Comparison of ENCODE assay signal across 1 cellular context in the genomic region with DNA sequence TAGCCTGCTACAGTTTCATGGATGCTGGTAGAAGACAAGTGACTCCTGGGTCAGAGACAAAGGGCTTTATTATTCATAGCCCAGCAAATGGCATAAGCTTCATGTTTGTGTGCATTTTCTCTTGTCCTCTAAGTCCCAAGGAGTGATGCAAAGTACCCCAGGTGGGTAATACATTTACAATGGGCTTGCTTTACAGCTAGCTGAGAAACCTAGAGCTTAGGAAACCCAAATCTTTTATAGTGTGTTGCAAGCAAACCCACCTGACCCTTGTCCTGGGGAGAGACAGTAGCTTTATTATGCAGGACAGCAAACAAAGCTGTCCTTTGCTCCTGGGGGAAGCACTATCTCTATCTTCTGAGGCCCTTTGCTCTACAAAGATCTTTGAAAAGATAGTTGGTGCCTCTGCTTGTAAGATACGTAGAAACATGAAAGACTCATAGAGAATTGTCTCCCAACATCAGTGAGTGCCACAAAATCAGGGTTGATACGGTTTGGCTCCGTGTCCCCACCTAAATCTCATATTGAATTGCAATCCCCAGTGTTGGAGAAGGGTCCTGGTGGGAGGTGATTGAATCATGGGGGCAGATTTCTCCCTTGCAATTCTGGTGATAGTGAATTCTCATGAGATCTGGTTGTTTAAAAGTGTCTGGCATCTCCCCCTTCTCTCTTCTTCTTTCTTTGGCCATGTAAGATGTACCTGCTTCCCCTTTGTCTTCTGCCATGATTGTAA.
TF ChIP-seq lines count a peak whose summit lies in the region.

No MANE protein-coding gene starts in this region.

TF ChIP-seq in HepG2, 621 proteins besides CTCF, POLR2A, EP300 and RAD21 (continued from another document and continues in another):
- TF ChIP-seq GFI1 (CRISPR knock-in tag; IDR thresholded peaks at IDR 0.05; ENCODE audit: borderline replicate concordance): peak; percentile 86
- TF ChIP-seq MAF1 (CRISPR knock-in tag; IDR thresholded peaks at IDR 0.05; ENCODE audit: borderline replicate concordance): no peak
- TF ChIP-seq ZMYM2 (CRISPR knock-in tag; IDR thresholded peaks at IDR 0.05): no peak
- TF ChIP-seq, protein P1, sequence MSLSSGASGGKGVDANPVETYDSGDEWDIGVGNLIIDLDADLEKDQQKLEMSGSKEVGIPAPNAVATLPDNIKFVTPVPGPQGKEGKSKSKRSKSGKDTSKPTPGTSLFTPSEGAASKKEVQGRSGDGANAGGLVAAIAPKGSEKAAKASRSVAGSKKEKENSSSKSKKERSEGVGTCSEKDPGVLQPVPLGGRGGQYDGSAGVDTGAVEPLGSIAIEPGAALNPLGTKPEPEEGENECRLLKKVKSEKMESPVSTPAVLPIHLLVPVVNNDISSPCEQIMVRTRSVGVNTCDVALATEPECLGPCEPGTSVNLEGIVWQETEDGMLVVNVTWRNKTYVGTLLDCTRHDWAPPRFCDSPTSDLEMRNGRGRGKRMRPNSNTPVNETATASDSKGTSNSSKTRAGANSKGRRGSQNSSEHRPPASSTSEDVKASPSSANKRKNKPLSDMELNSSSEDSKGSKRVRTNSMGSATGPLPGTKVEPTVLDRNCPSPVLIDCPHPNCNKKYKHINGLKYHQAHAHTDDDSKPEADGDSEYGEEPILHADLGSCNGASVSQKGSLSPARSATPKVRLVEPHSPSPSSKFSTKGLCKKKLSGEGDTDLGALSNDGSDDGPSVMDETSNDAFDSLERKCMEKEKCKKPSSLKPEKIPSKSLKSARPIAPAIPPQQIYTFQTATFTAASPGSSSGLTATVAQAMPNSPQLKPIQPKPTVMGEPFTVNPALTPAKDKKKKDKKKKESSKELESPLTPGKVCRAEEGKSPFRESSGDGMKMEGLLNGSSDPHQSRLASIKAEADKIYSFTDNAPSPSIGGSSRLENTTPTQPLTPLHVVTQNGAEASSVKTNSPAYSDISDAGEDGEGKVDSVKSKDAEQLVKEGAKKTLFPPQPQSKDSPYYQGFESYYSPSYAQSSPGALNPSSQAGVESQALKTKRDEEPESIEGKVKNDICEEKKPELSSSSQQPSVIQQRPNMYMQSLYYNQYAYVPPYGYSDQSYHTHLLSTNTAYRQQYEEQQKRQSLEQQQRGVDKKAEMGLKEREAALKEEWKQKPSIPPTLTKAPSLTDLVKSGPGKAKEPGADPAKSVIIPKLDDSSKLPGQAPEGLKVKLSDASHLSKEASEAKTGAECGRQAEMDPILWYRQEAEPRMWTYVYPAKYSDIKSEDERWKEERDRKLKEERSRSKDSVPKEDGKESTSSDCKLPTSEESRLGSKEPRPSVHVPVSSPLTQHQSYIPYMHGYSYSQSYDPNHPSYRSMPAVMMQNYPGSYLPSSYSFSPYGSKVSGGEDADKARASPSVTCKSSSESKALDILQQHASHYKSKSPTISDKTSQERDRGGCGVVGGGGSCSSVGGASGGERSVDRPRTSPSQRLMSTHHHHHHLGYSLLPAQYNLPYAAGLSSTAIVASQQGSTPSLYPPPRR (CRISPR knock-in tag; IDR thresholded peaks at IDR 0.05; ENCODE audit: borderline replicate concordance): peak; percentile 61; the same call in 1 of the 2 replicates
- peak; percentile 48; the same call in 1 of the 2 replicates for TF ChIP-seq SAP130 (CRISPR knock-in tag; IDR thresholded peaks at IDR 0.05; ENCODE audit: low read depth)
- TF ChIP-seq ZNF12 (CRISPR knock-in tag; IDR thresholded peaks at IDR 0.05): peak; percentile 65; the same call in 1 of the 2 replicates
- no peak for TF ChIP-seq ZFP36L1 (CRISPR knock-in tag; IDR thresholded peaks at IDR 0.05)
- TF ChIP-seq, protein P2, sequence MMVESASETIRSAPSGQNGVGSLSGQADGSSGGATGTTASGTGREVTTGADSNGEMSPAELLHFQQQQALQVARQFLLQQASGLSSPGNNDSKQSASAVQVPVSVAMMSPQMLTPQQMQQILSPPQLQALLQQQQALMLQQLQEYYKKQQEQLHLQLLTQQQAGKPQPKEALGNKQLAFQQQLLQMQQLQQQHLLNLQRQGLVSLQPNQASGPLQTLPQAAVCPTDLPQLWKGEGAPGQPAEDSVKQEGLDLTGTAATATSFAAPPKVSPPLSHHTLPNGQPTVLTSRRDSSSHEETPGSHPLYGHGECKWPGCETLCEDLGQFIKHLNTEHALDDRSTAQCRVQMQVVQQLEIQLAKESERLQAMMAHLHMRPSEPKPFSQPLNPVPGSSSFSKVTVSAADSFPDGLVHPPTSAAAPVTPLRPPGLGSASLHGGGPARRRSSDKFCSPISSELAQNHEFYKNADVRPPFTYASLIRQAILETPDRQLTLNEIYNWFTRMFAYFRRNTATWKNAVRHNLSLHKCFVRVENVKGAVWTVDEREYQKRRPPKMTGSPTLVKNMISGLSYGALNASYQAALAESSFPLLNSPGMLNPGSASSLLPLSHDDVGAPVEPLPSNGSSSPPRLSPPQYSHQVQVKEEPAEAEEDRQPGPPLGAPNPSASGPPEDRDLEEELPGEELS (CRISPR knock-in tag; IDR thresholded peaks at IDR 0.05): peak; percentile 89
- TF ChIP-seq PCBP2 (optimal IDR thresholded peaks at IDR 0.05; ENCODE audit: low read depth, low read length, poor library complexity, severe bottlenecking): no peak
- peak; percentile 95 for TF ChIP-seq HMG20A (CRISPR knock-in tag; IDR thresholded peaks at IDR 0.05; ENCODE audit: borderline replicate concordance)
- TF ChIP-seq, protein P3, sequence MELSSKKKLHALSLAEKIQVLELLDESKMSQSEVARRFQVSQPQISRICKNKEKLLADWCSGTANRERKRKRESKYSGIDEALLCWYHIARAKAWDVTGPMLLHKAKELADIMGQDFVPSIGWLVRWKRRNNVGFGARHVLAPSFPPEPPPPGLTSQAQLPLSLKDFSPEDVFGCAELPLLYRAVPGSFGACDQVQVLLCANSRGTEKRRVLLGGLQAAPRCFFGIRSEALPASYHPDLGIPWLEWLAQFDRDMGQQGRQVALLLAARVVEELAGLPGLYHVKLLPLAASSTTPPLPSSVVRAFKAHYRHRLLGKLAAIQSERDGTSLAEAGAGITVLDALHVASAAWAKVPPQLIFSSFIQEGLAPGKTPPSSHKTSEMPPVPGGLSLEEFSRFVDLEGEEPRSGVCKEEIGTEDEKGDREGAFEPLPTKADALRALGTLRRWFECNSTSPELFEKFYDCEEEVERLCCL (CRISPR knock-in tag; IDR thresholded peaks at IDR 0.05; ENCODE audit: borderline replicate concordance): no peak
- TF ChIP-seq, protein P4, sequence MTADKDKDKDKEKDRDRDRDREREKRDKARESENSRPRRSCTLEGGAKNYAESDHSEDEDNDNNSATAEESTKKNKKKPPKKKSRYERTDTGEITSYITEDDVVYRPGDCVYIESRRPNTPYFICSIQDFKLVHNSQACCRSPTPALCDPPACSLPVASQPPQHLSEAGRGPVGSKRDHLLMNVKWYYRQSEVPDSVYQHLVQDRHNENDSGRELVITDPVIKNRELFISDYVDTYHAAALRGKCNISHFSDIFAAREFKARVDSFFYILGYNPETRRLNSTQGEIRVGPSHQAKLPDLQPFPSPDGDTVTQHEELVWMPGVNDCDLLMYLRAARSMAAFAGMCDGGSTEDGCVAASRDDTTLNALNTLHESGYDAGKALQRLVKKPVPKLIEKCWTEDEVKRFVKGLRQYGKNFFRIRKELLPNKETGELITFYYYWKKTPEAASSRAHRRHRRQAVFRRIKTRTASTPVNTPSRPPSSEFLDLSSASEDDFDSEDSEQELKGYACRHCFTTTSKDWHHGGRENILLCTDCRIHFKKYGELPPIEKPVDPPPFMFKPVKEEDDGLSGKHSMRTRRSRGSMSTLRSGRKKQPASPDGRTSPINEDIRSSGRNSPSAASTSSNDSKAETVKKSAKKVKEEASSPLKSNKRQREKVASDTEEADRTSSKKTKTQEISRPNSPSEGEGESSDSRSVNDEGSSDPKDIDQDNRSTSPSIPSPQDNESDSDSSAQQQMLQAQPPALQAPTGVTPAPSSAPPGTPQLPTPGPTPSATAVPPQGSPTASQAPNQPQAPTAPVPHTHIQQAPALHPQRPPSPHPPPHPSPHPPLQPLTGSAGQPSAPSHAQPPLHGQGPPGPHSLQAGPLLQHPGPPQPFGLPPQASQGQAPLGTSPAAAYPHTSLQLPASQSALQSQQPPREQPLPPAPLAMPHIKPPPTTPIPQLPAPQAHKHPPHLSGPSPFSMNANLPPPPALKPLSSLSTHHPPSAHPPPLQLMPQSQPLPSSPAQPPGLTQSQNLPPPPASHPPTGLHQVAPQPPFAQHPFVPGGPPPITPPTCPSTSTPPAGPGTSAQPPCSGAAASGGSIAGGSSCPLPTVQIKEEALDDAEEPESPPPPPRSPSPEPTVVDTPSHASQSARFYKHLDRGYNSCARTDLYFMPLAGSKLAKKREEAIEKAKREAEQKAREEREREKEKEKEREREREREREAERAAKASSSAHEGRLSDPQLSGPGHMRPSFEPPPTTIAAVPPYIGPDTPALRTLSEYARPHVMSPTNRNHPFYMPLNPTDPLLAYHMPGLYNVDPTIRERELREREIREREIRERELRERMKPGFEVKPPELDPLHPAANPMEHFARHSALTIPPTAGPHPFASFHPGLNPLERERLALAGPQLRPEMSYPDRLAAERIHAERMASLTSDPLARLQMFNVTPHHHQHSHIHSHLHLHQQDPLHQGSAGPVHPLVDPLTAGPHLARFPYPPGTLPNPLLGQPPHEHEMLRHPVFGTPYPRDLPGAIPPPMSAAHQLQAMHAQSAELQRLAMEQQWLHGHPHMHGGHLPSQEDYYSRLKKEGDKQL (CRISPR knock-in tag; IDR thresholded peaks at IDR 0.05; ENCODE audit: low read depth): peak; percentile 43; the same call in 1 of the 2 replicates
- TF ChIP-seq ZNF543 (CRISPR knock-in tag; IDR thresholded peaks at IDR 0.05): peak; percentile 72; the same call in 1 of the 2 replicates
- peak; percentile 67; the same call in 1 of the 2 replicates for TF ChIP-seq ZNF317 (CRISPR knock-in tag; IDR thresholded peaks at IDR 0.05)
- TF ChIP-seq ZNF225 (CRISPR knock-in tag; IDR thresholded peaks at IDR 0.05): no peak
- TF ChIP-seq ISL2 (CRISPR knock-in tag; IDR thresholded peaks at IDR 0.05): peak; percentile 96
- no peak for TF ChIP-seq SETDB1 (CRISPR knock-in tag; IDR thresholded peaks at IDR 0.05; ENCODE audit: borderline replicate concordance)
- TF ChIP-seq HDAC1 (CRISPR knock-in tag; IDR thresholded peaks at IDR 0.05): peak; percentile 87
- TF ChIP-seq THAP11 (CRISPR knock-in tag; IDR thresholded peaks at IDR 0.05): peak; percentile 43; the same call in 1 of the 2 replicates
- TF ChIP-seq ZNF510 (CRISPR knock-in tag; IDR thresholded peaks at IDR 0.05; ENCODE audit: low read depth): no peak
- peak; percentile 82 for TF ChIP-seq RARA (CRISPR knock-in tag; IDR thresholded peaks at IDR 0.05)
- TF ChIP-seq CHCHD3 (CRISPR knock-in tag; IDR thresholded peaks at IDR 0.05): no peak
- TF ChIP-seq IRF2 (CRISPR knock-in tag; IDR thresholded peaks at IDR 0.05): peak; percentile 64; the same call in 1 of the 2 replicates
- TF ChIP-seq RORA (CRISPR knock-in tag; IDR thresholded peaks at IDR 0.05): no peak
- TF ChIP-seq, protein P5, sequence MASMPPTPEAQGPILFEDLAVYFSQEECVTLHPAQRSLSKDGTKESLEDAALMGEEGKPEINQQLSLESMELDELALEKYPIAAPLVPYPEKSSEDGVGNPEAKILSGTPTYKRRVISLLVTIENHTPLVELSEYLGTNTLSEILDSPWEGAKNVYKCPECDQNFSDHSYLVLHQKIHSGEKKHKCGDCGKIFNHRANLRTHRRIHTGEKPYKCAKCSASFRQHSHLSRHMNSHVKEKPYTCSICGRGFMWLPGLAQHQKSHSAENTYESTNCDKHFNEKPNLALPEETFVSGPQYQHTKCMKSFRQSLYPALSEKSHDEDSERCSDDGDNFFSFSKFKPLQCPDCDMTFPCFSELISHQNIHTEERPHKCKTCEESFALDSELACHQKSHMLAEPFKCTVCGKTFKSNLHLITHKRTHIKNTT (CRISPR knock-in tag; IDR thresholded peaks at IDR 0.05): no peak
- TF ChIP-seq ZNF33B (CRISPR knock-in tag; IDR thresholded peaks at IDR 0.05): no peak
- TF ChIP-seq ZMYM4 (CRISPR knock-in tag; IDR thresholded peaks at IDR 0.05): peak; percentile 90
- peak; percentile 85 for TF ChIP-seq FOSL2 (CRISPR knock-in tag; IDR thresholded peaks at IDR 0.05)
- TF ChIP-seq, protein P6, sequence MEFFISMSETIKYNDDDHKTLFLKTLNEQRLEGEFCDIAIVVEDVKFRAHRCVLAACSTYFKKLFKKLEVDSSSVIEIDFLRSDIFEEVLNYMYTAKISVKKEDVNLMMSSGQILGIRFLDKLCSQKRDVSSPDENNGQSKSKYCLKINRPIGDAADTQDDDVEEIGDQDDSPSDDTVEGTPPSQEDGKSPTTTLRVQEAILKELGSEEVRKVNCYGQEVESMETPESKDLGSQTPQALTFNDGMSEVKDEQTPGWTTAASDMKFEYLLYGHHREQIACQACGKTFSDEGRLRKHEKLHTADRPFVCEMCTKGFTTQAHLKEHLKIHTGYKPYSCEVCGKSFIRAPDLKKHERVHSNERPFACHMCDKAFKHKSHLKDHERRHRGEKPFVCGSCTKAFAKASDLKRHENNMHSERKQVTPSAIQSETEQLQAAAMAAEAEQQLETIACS (CRISPR knock-in tag; IDR thresholded peaks at IDR 0.05): no peak
- no peak for TF ChIP-seq GATAD1 (CRISPR knock-in tag; IDR thresholded peaks at IDR 0.05)
- no peak for TF ChIP-seq NRL (CRISPR knock-in tag; IDR thresholded peaks at IDR 0.05; ENCODE audit: borderline replicate concordance)
- no peak for TF ChIP-seq ZNF776 (CRISPR knock-in tag; IDR thresholded peaks at IDR 0.05)
- no peak for TF ChIP-seq HNRNPH1 (optimal IDR thresholded peaks at IDR 0.05; ENCODE audit: low read depth, low read length)
- TF ChIP-seq ZMYM3 (CRISPR knock-in tag; IDR thresholded peaks at IDR 0.05): peak; percentile 15; the same call in 1 of the 2 replicates
- no peak for TF ChIP-seq MEF2D (CRISPR knock-in tag; IDR thresholded peaks at IDR 0.05)
- peak; percentile 91 for TF ChIP-seq MED13 (CRISPR knock-in tag; IDR thresholded peaks at IDR 0.05)
- TF ChIP-seq TGIF2 (CRISPR knock-in tag; IDR thresholded peaks at IDR 0.05): peak; percentile 22; the same call in 1 of the 2 replicates
- no peak for TF ChIP-seq NBN (conservative IDR thresholded peaks at IDR 0.05)
- peak; percentile 63 for TF ChIP-seq ZNF644 (CRISPR knock-in tag; IDR thresholded peaks at IDR 0.05; ENCODE audit: low read depth)
- 0 out of 2 replicates have a peak, but pooled peaks have one; percentile 67 for TF ChIP-seq ZFP82 (CRISPR knock-in tag; IDR thresholded peaks at IDR 0.05; ENCODE audit: borderline replicate concordance)
